22 cellular contexts compared by ENCODE assay signal in the genomic region with DNA sequence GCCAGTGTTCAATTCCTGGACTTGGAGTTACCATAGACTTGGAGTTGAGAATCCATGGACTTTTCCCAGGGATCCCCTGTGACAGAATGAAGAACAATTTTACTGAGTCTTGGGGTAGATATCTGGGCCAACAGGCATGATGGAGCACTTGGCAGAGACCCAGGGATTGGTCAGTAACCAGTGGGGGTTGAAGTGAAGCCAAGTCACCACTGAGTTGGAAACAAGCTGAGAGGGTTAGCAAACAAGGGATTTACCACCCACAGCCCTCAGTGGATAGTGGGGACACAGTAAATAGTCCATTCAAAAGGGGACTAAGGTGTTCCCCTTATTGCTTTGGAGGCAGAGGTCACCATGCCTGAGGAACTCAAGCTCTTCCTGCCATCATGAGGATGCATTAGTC.
A peak's percentile ranks its signal among the peaks of the same experiment; 100 is the strongest.
DNase-seq lines count a peak whose midpoint lies in the region; ATAC-seq and TF ChIP-seq lines count a peak whose summit lies in the region.
"Had no signal": no experiment of that assay in that cellular context is flagged by ENCODE, and none has a peak within 500 bp of the region (broad histone marks: within the 10 kb centered on the region; RNA-seq: fewer than 3 reads in every experiment).

No MANE protein-coding gene starts in this region.

- in situ Hi-C loops in ACHN (cut with HindIII; ENCODE audit: low pct_ligation_motif_present, low pct_unique_long_range_greater_than_20kb, low sequenced_read_pairs): no loop called here

- peak; percentile 22 for DNase-seq in DMS53 (lab: John Stamatoyannopoulos, UW)
- DNase-seq in DMS53 treated with DMSO at 0.1 percent for 48 hours (lab: John Stamatoyannopoulos, UW; ENCODE audit: unreplicated experiment): no peak
- DNase-seq in ACHN: peak; percentile 2
- DNase-seq in NCI-H345 (lab: John Stamatoyannopoulos, UW): peak; percentile 2
- DNase-seq in epithelial cell of proximal tubule (ENCODE audit: low read depth): peak; percentile 50
- DNase-seq in T-helper 2 cell: no peak
- DNase-seq: BE2C; Calu3; CD8-positive, alpha-beta memory T cell; GOT3; HFFc6; IMR-90; NCI-H1048; NCI-H1436; NCI-H187; NCI-H226; NCI-H524 treated with DMSO at 0.1 percent for 48 hours; SHP77 treated with DMSO at 0.1 percent for 48 hours had no signal

- ATAC-seq in GM21825 (IDR thresholded peaks at IDR 0.05; ENCODE audit: unreplicated experiment) (no peak), HG02678 (IDR thresholded peaks at IDR 0.05; ENCODE audit: unreplicated experiment) (no peak)
- ATAC-seq: Panc1 had no signal

- H3K4me3 ChIP-seq in epithelial cell of proximal tubule (ENCODE audit: low read depth, low read length): no peak overlapping the region
- H3K4me3 ChIP-seq: HAP-1 had no signal

- TF ChIP-seq CTCF in epithelial cell of proximal tubule (conservative IDR thresholded peaks at IDR 0.05; ENCODE audit: low read depth, low read length): no peak

Comparison
In these comparisons a context has a peak if more than half of its experiments do, and no peak if none do; other contexts are left out.
1. DNase-seq: peak in DMS53 (single experiment), ACHN (single experiment), NCI-H345 (single experiment) and epithelial cell of proximal tubule (single experiment); none in DMS53 treated with DMSO at 0.1 percent for 48 hours (single experiment) and T-helper 2 cell (0 of 5).